Comparison of ENCODE assay signal across 16 cellular contexts in the genomic region with DNA sequence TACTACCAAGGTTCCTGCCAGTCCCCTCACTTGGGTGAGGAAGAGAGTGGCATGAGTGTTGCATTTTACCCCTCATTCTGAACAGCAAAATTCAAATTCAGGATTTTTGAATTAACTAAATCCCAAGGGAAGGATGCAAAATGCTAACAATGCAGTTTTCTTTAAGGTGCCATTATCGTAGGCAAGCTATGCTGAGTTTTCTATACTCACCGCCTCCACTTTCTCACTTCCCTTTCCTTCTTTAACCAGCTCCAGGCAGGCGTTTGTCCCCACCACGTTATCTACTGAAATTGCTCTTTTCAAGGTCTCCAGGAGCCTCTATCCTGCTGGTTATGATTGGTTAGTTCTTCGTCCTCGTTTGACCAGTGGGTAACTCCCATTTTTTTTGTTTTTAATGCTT. TPM values are rescaled to one million over a fixed set of nuclear protein-coding genes. Genes with fewer than 3 reads are reported as not detected.
DNase-seq lines count a peak whose midpoint lies in the region; ATAC-seq, FAIRE-seq and TF ChIP-seq lines count a peak whose summit lies in the region.
"Had no signal": no experiment of that assay in that cellular context is flagged by ENCODE, and none has a peak within 500 bp of the region (broad histone marks: within the 10 kb centered on the region; RNA-seq: fewer than 3 reads in every experiment).

No MANE protein-coding gene starts in this region.

- peaks cover 5% of the 10 kb centered on the region; the same call in 1 of the 2 replicates for H3K9me3 Mint-ChIP-seq in WTC11
- no peaks in the 10 kb centered on the region for H3K9me3 Mint-ChIP-seq in H9
- H3K9me3 Mint-ChIP-seq: activated CD8-positive, alpha-beta T cell treated with anti-CD3 and anti-CD28 coated beads for 36 hours had no signal

- H4K91ac ChIP-seq in H9 (ENCODE audit: insufficient read length, low read depth, low read length) = no peak overlapping the region

- H2BK20ac ChIP-seq in H9 (ENCODE audit: low read depth, low read length, poor library complexity, severe bottlenecking) = no peak overlapping the region

- no peak overlapping the region for H4K8ac ChIP-seq in H9 (replicated peaks; ENCODE audit: insufficient read length, low read depth, low read length)

- H3T11ph ChIP-seq in H9 (ENCODE audit: low read length) = no peak overlapping the region

- H4K5ac ChIP-seq in H9 (ENCODE audit: insufficient read length, low read depth, low read length) = no peak overlapping the region

- no peak for TF ChIP-seq CTCF in WTC11 (IDR thresholded peaks at IDR 0.05)
- TF ChIP-seq CTCF in H9 (conservative IDR thresholded peaks at IDR 0.05) = no peak

- no peak overlapping the region for H3K4me3 Mint-ChIP-seq in WTC11
- no peak overlapping the region for H3K4me3 Mint-ChIP-seq in H9
- H3K4me3 Mint-ChIP-seq: activated CD8-positive, alpha-beta T cell treated with anti-CD3 and anti-CD28 coated beads for 36 hours had no signal

- FAIRE-seq in GM12891 (lab: Jason Lieb, UNC) = peak; percentile 72

- peaks cover 9% of the 10 kb centered on the region for H3K4me1 Mint-ChIP-seq in WTC11
- H3K4me1 Mint-ChIP-seq in H9 = peaks cover 2% of the 10 kb centered on the region in 2 experiments; a peak in 2 of 4 replicates

- WGBS in H9 (ENCODE audit: extremely low coverage, insufficient read length, low lambda C conversion rate) = no CpG with 5 or more reads among the region's 6 CpGs

- no peak overlapping the region for H2BK12ac ChIP-seq in H9 (ENCODE audit: insufficient read length, low read depth, low read length)

- H3K4ac ChIP-seq in H9 (ENCODE audit: low read depth, low read length) = no peak overlapping the region

- H3K23ac ChIP-seq in H9 (ENCODE audit: insufficient read length, low read depth, low read length) = no peak overlapping the region

- no peaks in the 10 kb centered on the region for H3K27me3 ChIP-seq in H9 (ENCODE audit: insufficient read depth, low read length)
- H3K27me3 ChIP-seq: cardiac muscle cell had no signal

- H2BK5ac ChIP-seq in H9 (ENCODE audit: insufficient read length, low read length) = no peak overlapping the region

- H3K14ac ChIP-seq in H9 (ENCODE audit: insufficient read depth, low read length) = no peak overlapping the region

- no peaks in the 10 kb centered on the region for H3K23me2 ChIP-seq in H9 (ENCODE audit: insufficient read length, low read depth, low read length, poor library complexity, severe bottlenecking)

- no peaks in the 10 kb centered on the region for H3K79me2 ChIP-seq in H9 (ENCODE audit: insufficient read depth, low read length)

- H3K27ac ChIP-seq in H9 (ENCODE audit: insufficient read length, low read depth, low read length) = no peak overlapping the region
- H3K27ac ChIP-seq: cardiac muscle cell had no signal

- no peak overlapping the region for H3K27ac Mint-ChIP-seq in WTC11
- no peak overlapping the region for H3K27ac Mint-ChIP-seq in H9
- H3K27ac Mint-ChIP-seq: activated CD8-positive, alpha-beta T cell treated with anti-CD3 and anti-CD28 coated beads for 36 hours; progenitor cell of endocrine pancreas had no signal

- H3K56ac ChIP-seq in H9 (ENCODE audit: insufficient read length, low read depth, low read length) = no peak overlapping the region

- H3K4me1 ChIP-seq in H9 (ENCODE audit: insufficient read depth, low read length) = no peaks in the 10 kb centered on the region; the same call in 1 of the 2 replicates

- POLR2A ChIA-PET in WTC11 (lab: Charles Lee) = no interaction called here

- no peaks in the 10 kb centered on the region for H3K9me3 ChIP-seq in H9 (ENCODE audit: control insufficient read depth, low read depth, low read length)

- ATAC-seq in GM19351 (IDR thresholded peaks at IDR 0.05; ENCODE audit: unreplicated experiment) (peak; percentile 98), HG02623 (IDR thresholded peaks at IDR 0.05; ENCODE audit: unreplicated experiment) (peak; percentile 92), HG03442 (IDR thresholded peaks at IDR 0.05; ENCODE audit: unreplicated experiment) (peak; percentile 99), WTC11 (no peak), left cardiac atrium (no peak)
- ATAC-seq: activated CD8-positive, alpha-beta T cell treated with anti-CD3 and anti-CD28 coated beads for 36 hours had no signal

- no peak overlapping the region for H2AFZ ChIP-seq in H9 (ENCODE audit: low read length)

- no peak overlapping the region for H2BK120ac ChIP-seq in H9 (ENCODE audit: low read depth, low read length, poor library complexity, severe bottlenecking)

- intact Hi-C loops in left cardiac atrium (cut with DNase I) = no loop called here

- H3K27me3 Mint-ChIP-seq in WTC11 (ENCODE audit: low read depth) (no peaks in the 10 kb centered on the region), H9 (ENCODE audit: low read depth) (no peaks in the 10 kb centered on the region)
- H3K27me3 Mint-ChIP-seq: activated CD8-positive, alpha-beta T cell treated with anti-CD3 and anti-CD28 coated beads for 36 hours; progenitor cell of endocrine pancreas had no signal

- no peaks in the 10 kb centered on the region for H3K36me3 Mint-ChIP-seq in WTC11
- no peaks in the 10 kb centered on the region for H3K36me3 Mint-ChIP-seq in H9 (ENCODE audit: insufficient read depth in 1 of 3, low read depth in 3 of 3)

- H3K4me2 ChIP-seq in H9 (ENCODE audit: insufficient read depth, insufficient read length, low read length) = no peak overlapping the region

- no peaks in the 10 kb centered on the region for H4K20me1 ChIP-seq in H9 (ENCODE audit: control insufficient read depth, insufficient read depth, insufficient read length)

- H2BK15ac ChIP-seq in H9 (ENCODE audit: low read depth, low read length) = no peak overlapping the region

- TF ChIP-seq POLR2A in GM12891 (IDR thresholded peaks at IDR 0.05; ENCODE audit: low read depth, low read length) = no peak

- DNase-seq in GM12891 (ENCODE audit: insufficient read length, low spot score) (no peak), WTC11 (ENCODE audit: low spot score) (no peak), H9 (no peak), left cardiac atrium (no peak), NCI-H1105 treated with DMSO at 0.1 percent for 48 hours (lab: John Stamatoyannopoulos, UW) (no peak)
- DNase-seq: activated CD8-positive, alpha-beta T cell treated with anti-CD3 and anti-CD28 coated beads for 36 hours; erythroblast; hypothalamus; NCI-H146 had no signal

- H3K79me1 ChIP-seq in H9 (ENCODE audit: insufficient read depth, low read depth, low read length, poor library complexity, severe bottlenecking) = no peaks in the 10 kb centered on the region

- no peak overlapping the region for H3K18ac ChIP-seq in H9 (ENCODE audit: insufficient read length, low read depth, low read length)

- CTCF ChIA-PET in WTC11 (lab: Charles Lee) = no interaction called here

- H2AK5ac ChIP-seq in H9 (ENCODE audit: insufficient read length, low read length) = no peak overlapping the region

- H3K9ac ChIP-seq in H9 (ENCODE audit: extremely low read depth, insufficient read length, low read length) = no peak overlapping the region

TF ChIP-seq in GM12891, 5 proteins besides CTCF, POLR2A, EP300 and RAD21:
- TF ChIP-seq SPI1 (IDR thresholded peaks at IDR 0.05; ENCODE audit: low read depth, low read length) (peak; percentile 99), TAF1 (IDR thresholded peaks at IDR 0.05; ENCODE audit: low read depth, low read length) (no peak), PAX5 (IDR thresholded peaks at IDR 0.05; ENCODE audit: insufficient read depth, low read length, severe bottlenecking) (no peak)

TF ChIP-seq in WTC11, 78 proteins besides CTCF, POLR2A, EP300 and RAD21:
- TF ChIP-seq ZNF317 (CRISPR knock-in tag; IDR thresholded peaks at IDR 0.05; ENCODE audit: borderline replicate concordance, low read depth) = no peak
- TF ChIP-seq TCF7 (CRISPR knock-in tag; IDR thresholded peaks at IDR 0.05; ENCODE audit: low read depth) = no peak
- no peak for TF ChIP-seq NFATC4 (CRISPR knock-in tag; IDR thresholded peaks at IDR 0.05)

RNA-seq across cellular contexts. Expression of a gene that starts 1.8 kb away (rescaled TPM):
- polyA plus RNA-seq in GM12891 (2012; ENCODE audit: low read depth, missing spikeins) = not detected
- total RNA-seq in WTC11 (2021) (0.37 to 1.2 TPM (median 0.46 TPM) in 3 replicates), H9 (2021) (0.66 and 0.68 TPM in 2 replicates), left cardiac atrium (under 1 TPM; 0.34 to 0.50 TPM)
- total RNA-seq: activated CD8-positive, alpha-beta T cell treated with anti-CD3 and anti-CD28 coated beads for 36 hours; HT-29; T-helper 1 cell treated with Interleukin-12 subunit alpha and Interleukin-12 subunit beta and Interleukin-4 antibody, amounts not matched to agents 30 ng/mL and 1 ng/mL, for 36 hours had no signal
- polyA plus RNA-seq: cardiac muscle cell had no signal

Comparison
In these comparisons a context has a peak if more than half of its experiments do, and no peak if none do; other contexts are left out.
1. ATAC-seq: peak in GM19351 (single experiment), HG02623 (single experiment) and HG03442 (single experiment); none in WTC11 (single experiment) and left cardiac atrium (0 of 2).